9 cellular contexts compared by ENCODE assay signal in genomic region chr3:120416868-120417267, GRCh38. TPM values are rescaled to one million over a fixed set of nuclear protein-coding genes. Genes with fewer than 3 reads are reported as not detected.
DNase-seq lines count a peak whose midpoint lies in the region; ATAC-seq and TF ChIP-seq lines count a peak whose summit lies in the region.
"Had no signal": no experiment of that assay in that cellular context is flagged by ENCODE, and none has a peak within 500 bp of the region (broad histone marks: within the 10 kb centered on the region; RNA-seq: fewer than 3 reads in every experiment).

No MANE protein-coding gene starts in this region.

- no peak overlapping the region for H3K27ac ChIP-seq in smooth muscle cell (ENCODE audit: low read depth)
- H3K27ac ChIP-seq: ovary had no signal

- H3K79me2 ChIP-seq in smooth muscle cell (ENCODE audit: low read depth) = peaks cover 17% of the 10 kb centered on the region

- H3F3A ChIP-seq in smooth muscle cell (ENCODE audit: low read depth) = peaks cover 16% of the 10 kb centered on the region

- peaks cover 6% of the 10 kb centered on the region for H3K36me3 ChIP-seq in smooth muscle cell (ENCODE audit: low read depth)
- H3K36me3 ChIP-seq: ovary had no signal

- ATAC-seq in HG03039 (IDR thresholded peaks at IDR 0.05; ENCODE audit: unreplicated experiment) = peak; percentile 5
- peak; percentile 34 for ATAC-seq in activated naive CD8-positive, alpha-beta T cell treated with anti-CD3 and anti-CD28 coated beads, Interleukin-2, amount 10 ng/mL, durations not matched to agents 7 days and 5 days (ENCODE audit: low read depth)

- no peaks in the 10 kb centered on the region for H3K9me3 ChIP-seq in smooth muscle cell (replicated peaks; ENCODE audit: low read depth)
- H3K9me3 ChIP-seq: ovary had no signal

- H2AFZ ChIP-seq in smooth muscle cell (ENCODE audit: low read depth) = no peak overlapping the region

- H3K4me1 Mint-ChIP-seq in T-helper 1 cell treated with Interleukin-12 subunit alpha and Interleukin-12 subunit beta and Interleukin-4 antibody, amounts not matched to agents 30 μg/mL and 1 μg/mL, for 36 hours (ENCODE audit: low read depth) = peaks cover 10% of the 10 kb centered on the region
- H3K4me1 Mint-ChIP-seq in activated naive CD8-positive, alpha-beta T cell treated with anti-CD3 and anti-CD28 coated beads, Interleukin-2, amount 10 ng/mL, durations not matched to agents 7 days and 5 days = peaks cover 18% of the 10 kb centered on the region
- peaks cover 60% of the 10 kb centered on the region for H3K4me1 Mint-ChIP-seq in mesothelial cell of epicardium

- no peaks in the 10 kb centered on the region for H3K27me3 ChIP-seq in smooth muscle cell (ENCODE audit: low read depth)
- H3K27me3 ChIP-seq: ovary had no signal

- H3K4me2 ChIP-seq in smooth muscle cell = no peak overlapping the region

- no peak overlapping the region for H3K27ac Mint-ChIP-seq in T-helper 1 cell treated with Interleukin-12 subunit alpha and Interleukin-12 subunit beta and Interleukin-4 antibody, amounts not matched to agents 30 μg/mL and 1 μg/mL, for 36 hours
- peak overlapping the region; percentile 78 for H3K27ac Mint-ChIP-seq in activated naive CD8-positive, alpha-beta T cell treated with anti-CD3 and anti-CD28 coated beads, Interleukin-2, amount 10 ng/mL, durations not matched to agents 7 days and 5 days
- H3K27ac Mint-ChIP-seq in mesothelial cell of epicardium = peak overlapping the region; percentile 97

- WGBS in smooth muscle cell (ENCODE audit: low lambda C conversion rate) = 57% methylated on average over 2 of the region's 2 CpGs

- POLR2A ChIA-PET in activated naive CD8-positive, alpha-beta T cell treated with anti-CD3 and anti-CD28 coated beads, Interleukin-2, amount 10 ng/mL, durations not matched to agents 7 days and 5 days (lab: Charles Lee) = interaction anchor here (1.2 to 1.8 kb wide), 2 partner anchors 68 to 321 kb away, joined by 4 to 5 read pairs; partner anchors contain the start of gene LRRC58

- H3K36me3 Mint-ChIP-seq in T-helper 1 cell treated with Interleukin-12 subunit alpha and Interleukin-12 subunit beta and Interleukin-4 antibody, amounts not matched to agents 30 μg/mL and 1 μg/mL, for 36 hours (ENCODE audit: low read depth) = no peaks in the 10 kb centered on the region
- H3K36me3 Mint-ChIP-seq in activated naive CD8-positive, alpha-beta T cell treated with anti-CD3 and anti-CD28 coated beads, Interleukin-2, amount 10 ng/mL, durations not matched to agents 7 days and 5 days = no peaks in the 10 kb centered on the region
- peaks cover 17% of the 10 kb centered on the region for H3K36me3 Mint-ChIP-seq in mesothelial cell of epicardium

- H4K20me1 ChIP-seq in smooth muscle cell (ENCODE audit: low read depth) = peaks cover 81% of the 10 kb centered on the region

- peaks cover 3% of the 10 kb centered on the region for H3K27me3 Mint-ChIP-seq in T-helper 1 cell treated with Interleukin-12 subunit alpha and Interleukin-12 subunit beta and Interleukin-4 antibody, amounts not matched to agents 30 μg/mL and 1 μg/mL, for 36 hours (ENCODE audit: low read depth)
- H3K27me3 Mint-ChIP-seq in activated naive CD8-positive, alpha-beta T cell treated with anti-CD3 and anti-CD28 coated beads, Interleukin-2, amount 10 ng/mL, durations not matched to agents 7 days and 5 days = peaks cover 5% of the 10 kb centered on the region
- H3K27me3 Mint-ChIP-seq in mesothelial cell of epicardium (ENCODE audit: low read depth) = no peaks in the 10 kb centered on the region

- no peak overlapping the region for H3K9ac ChIP-seq in smooth muscle cell (ENCODE audit: low read depth)

- TF ChIP-seq CTCF in mesothelial cell of epicardium (IDR thresholded peaks at IDR 0.05; ENCODE audit: unreplicated experiment) = no peak
- no peak for TF ChIP-seq CTCF in smooth muscle cell (IDR thresholded peaks at IDR 0.05; ENCODE audit: borderline replicate concordance, insufficient read depth, poor library complexity, severe bottlenecking)

- DNase-seq in T-helper 1 cell = no peak
- no peak for DNase-seq in activated naive CD8-positive, alpha-beta T cell treated with anti-CD3 and anti-CD28 coated beads, Interleukin-2, amount 10 ng/mL, durations not matched to agents 7 days and 5 days
- no peak for DNase-seq in mesothelial cell of epicardium (ENCODE audit: low spot score in 2 of 2, unreplicated experiment in 2 of 2)
- DNase-seq in NCI-H345 (lab: John Stamatoyannopoulos, UW) = no peak
- no peak for DNase-seq in SHP77 treated with DMSO at 0.1 percent for 48 hours (lab: John Stamatoyannopoulos, UW)
- DNase-seq in smooth muscle cell (lab: John Stamatoyannopoulos, UW; ENCODE audit: unreplicated experiment) = no peak

- no peaks in the 10 kb centered on the region for H3K9me3 Mint-ChIP-seq in T-helper 1 cell treated with Interleukin-12 subunit alpha and Interleukin-12 subunit beta and Interleukin-4 antibody, amounts not matched to agents 30 μg/mL and 1 μg/mL, for 36 hours
- no peaks in the 10 kb centered on the region for H3K9me3 Mint-ChIP-seq in activated naive CD8-positive, alpha-beta T cell treated with anti-CD3 and anti-CD28 coated beads, Interleukin-2, amount 10 ng/mL, durations not matched to agents 7 days and 5 days
- H3K9me3 Mint-ChIP-seq in mesothelial cell of epicardium = no peaks in the 10 kb centered on the region

- peaks cover 27% of the 10 kb centered on the region for H3K4me1 ChIP-seq in smooth muscle cell (ENCODE audit: low read depth)

- no peak overlapping the region for H3K4me3 ChIP-seq in smooth muscle cell

- peak overlapping the region; percentile 83 for H3K4me3 Mint-ChIP-seq in T-helper 1 cell treated with Interleukin-12 subunit alpha and Interleukin-12 subunit beta and Interleukin-4 antibody, amounts not matched to agents 30 μg/mL and 1 μg/mL, for 36 hours
- peak overlapping the region; percentile 91 for H3K4me3 Mint-ChIP-seq in activated naive CD8-positive, alpha-beta T cell treated with anti-CD3 and anti-CD28 coated beads, Interleukin-2, amount 10 ng/mL, durations not matched to agents 7 days and 5 days
- peak overlapping the region; percentile 57 for H3K4me3 Mint-ChIP-seq in mesothelial cell of epicardium

RNA-seq across cellular contexts. Expression of gene FSTL1, which starts 33.9 kb away (rescaled TPM):
- total RNA-seq in activated naive CD8-positive, alpha-beta T cell treated with anti-CD3 and anti-CD28 coated beads, Interleukin-2, amount 10 ng/mL, durations not matched to agents 7 days and 5 days = 1 to 10 TPM in 1 of 2 experiments, under 1 TPM in 1; 0.31 to 1.1 TPM
- total RNA-seq in mesothelial cell of epicardium (734 to 772 TPM (median 749 TPM) in 3 replicates), smooth muscle cell (630 and 783 TPM in 2 replicates)
- 367 and 562 TPM in 2 replicates for polyA plus RNA-seq in smooth muscle cell

Comparison
In these comparisons a context has a peak if more than half of its experiments do, and no peak if none do; other contexts are left out.
1. RNA of gene FSTL1, which starts 33.9 kb away (total RNA-seq): 734 to 772 TPM in mesothelial cell of epicardium and 630 to 783 TPM in smooth muscle cell; 0.31 to 1.1 TPM in activated naive CD8-positive, alpha-beta T cell treated with anti-CD3 and anti-CD28 coated beads, Interleukin-2, amount 10 ng/mL, durations not matched to agents 7 days and 5 days; every median in the first group is over 100 times any median in the second.
2. Peak in every context shown above with its lines, with median percentiles within 50 percentile points of each other: H3K4me3 Mint-ChIP-seq.